ENCODE assay signal across 8 cellular contexts in genomic region chr3:17151598-17152373, GRCh38.
DNase-seq lines count a peak whose midpoint lies in the region; ATAC-seq and TF ChIP-seq lines count a peak whose summit lies in the region.

No MANE protein-coding gene starts in this region.

- no peaks in the 10 kb centered on the region for H3K36me3 Mint-ChIP-seq in natural killer cell

- no peak overlapping the region for H3K27ac ChIP-seq in left ventricle myocardium inferior (replicated peaks)

- ATAC-seq in left cardiac atrium: peak; percentile 40 to 66
- ATAC-seq in HG03571 (IDR thresholded peaks at IDR 0.05; ENCODE audit: unreplicated experiment): peak; percentile 98
- ATAC-seq in natural killer cell: peak; percentile 82 to 90 (median 87)

- intact Hi-C loops in left cardiac atrium (cut with DNase I) (loop anchor here in 1 of 2 donors (10.0 kb wide), 1 partner anchor 267 kb away; the partner anchor contains the start of gene PLCL2), left ventricle myocardium inferior (cut with micrococcal nuclease) (no loop called here), natural killer cell (cut with micrococcal nuclease) (loop anchor here (1.0 to 10.0 kb wide), 11 partner anchors 31 to 847 kb away; partner anchors contain the start of gene RFTN1)

- peak overlapping the region; percentile 85 to 86 for H3K27ac Mint-ChIP-seq in natural killer cell

- H3K9me3 Mint-ChIP-seq in natural killer cell: peaks cover 0 to 2% of the 10 kb centered on the region in 2 donors

- H3K4me3 Mint-ChIP-seq in natural killer cell: peak overlapping the region; percentile 75

- DNase-seq in left cardiac atrium (no peak), left ventricle myocardium inferior (no peak), natural killer cell (peak; percentile 80), ureter (ENCODE audit: low spot score) (no peak), AG08395 (ENCODE audit: low spot score) (no peak), hippocampal formation (lab: John Stamatoyannopoulos, UW) (no peak)
- DNase-seq in activated CD8-positive, alpha-beta memory T cell treated with anti-CD3 and anti-CD28 coated beads, Interleukin-2, amount 50 U/mL, for 48 hours: peak; percentile 88

- H3K36me3 ChIP-seq in left ventricle myocardium inferior: peaks cover 52% of the 10 kb centered on the region

- no peak overlapping the region for H3K4me3 ChIP-seq in left ventricle myocardium inferior

- peaks cover 74 to 80% of the 10 kb centered on the region in 2 donors for H3K4me1 Mint-ChIP-seq in natural killer cell

- peaks cover 41% of the 10 kb centered on the region for H3K9me3 ChIP-seq in left ventricle myocardium inferior (replicated peaks)

- no peaks in the 10 kb centered on the region for H3K27me3 Mint-ChIP-seq in natural killer cell (ENCODE audit: low read depth in 2 of 2)

- H3K4me1 ChIP-seq in left ventricle myocardium inferior: peaks cover 14% of the 10 kb centered on the region

- H3K27me3 ChIP-seq in left ventricle myocardium inferior (ENCODE audit: low read depth): no peaks in the 10 kb centered on the region

- no peak for TF ChIP-seq CTCF in left ventricle myocardium inferior (IDR thresholded peaks at IDR 0.05; ENCODE audit: borderline replicate concordance)
- no peak for TF ChIP-seq CTCF in natural killer cell (IDR thresholded peaks at IDR 0.05)

Comparison
In these comparisons a context has a peak if more than half of its experiments do, and no peak if none do; other contexts are left out.
1. DNase-seq: peak in activated CD8-positive, alpha-beta memory T cell treated with anti-CD3 and anti-CD28 coated beads, Interleukin-2, amount 50 U/mL, for 48 hours (single experiment) and natural killer cell (single experiment); none in left cardiac atrium (single experiment), left ventricle myocardium inferior (single experiment), ureter (single experiment), AG08395 (single experiment) and hippocampal formation (0 of 2).
2. Peak in every context shown above with its lines, with median percentiles within 50 percentile points of each other: ATAC-seq.